In the genomic region with DNA sequence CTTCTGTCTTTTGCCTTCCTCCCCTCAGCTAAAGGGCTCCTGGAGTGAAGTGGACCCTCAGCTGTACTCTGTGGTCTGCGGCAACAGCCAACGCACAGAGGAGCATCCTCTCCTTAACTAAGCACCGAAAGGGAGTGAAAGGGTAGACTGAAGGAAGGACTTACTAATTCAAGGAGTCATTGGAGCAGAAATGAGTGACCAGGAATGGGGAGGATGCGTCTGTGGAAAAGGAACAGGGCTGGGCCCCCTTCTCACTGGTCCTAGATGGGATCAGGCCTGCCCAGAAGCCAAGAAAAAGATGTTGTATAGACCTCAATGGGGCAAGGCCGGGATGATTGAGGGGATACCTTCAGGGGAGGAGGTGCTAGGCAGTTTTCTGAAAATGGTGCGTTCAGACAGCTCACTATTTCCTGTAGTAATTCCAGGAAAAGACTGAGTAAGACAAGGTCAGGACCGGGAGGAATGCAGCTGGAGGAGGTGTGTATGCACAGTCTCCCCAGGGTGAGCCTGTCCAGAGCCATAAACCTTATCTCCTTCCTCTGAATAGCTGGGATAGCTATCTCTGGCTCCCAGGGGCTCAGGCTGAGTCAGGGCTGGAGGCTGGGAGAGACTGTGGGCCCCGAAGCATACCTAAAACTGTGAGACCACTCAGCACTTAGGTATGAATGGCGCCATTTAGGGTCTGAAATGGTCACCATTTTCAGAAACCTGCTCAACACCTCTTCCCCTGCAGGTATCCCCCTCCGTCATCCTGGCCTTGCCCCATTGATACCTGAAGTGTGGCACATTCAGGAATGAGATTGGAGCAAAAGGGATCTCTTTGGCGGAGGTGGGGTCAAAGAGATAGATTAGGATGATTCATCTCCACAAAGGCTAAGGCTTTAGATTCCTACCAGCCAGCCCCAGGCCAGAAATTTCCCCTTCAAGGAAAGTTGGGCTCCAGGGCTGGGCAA, we compare ENCODE assay signal across 9 cellular contexts. TPM values are rescaled to one million over a fixed set of nuclear protein-coding genes. Genes with fewer than 3 reads are reported as not detected.
A peak's percentile ranks its signal among the peaks of the same experiment; 100 is the strongest.
DNase-seq lines count a peak whose midpoint lies in the region; ATAC-seq and TF ChIP-seq lines count a peak whose summit lies in the region.
"Had no signal": no experiment of that assay in that cellular context is flagged by ENCODE, and none has a peak within 500 bp of the region (broad histone marks: within the 10 kb centered on the region; RNA-seq: fewer than 3 reads in every experiment).

No MANE protein-coding gene starts in this region.

- no peak for TF ChIP-seq CTCF in AG04449 (IDR thresholded peaks at IDR 0.05; ENCODE audit: insufficient read depth, low read length, missing control alignments)
- no peak for TF ChIP-seq CTCF in brain microvascular endothelial cell (IDR thresholded peaks at IDR 0.05; ENCODE audit: low read depth, low read length, missing control alignments)
- no peak for TF ChIP-seq CTCF in liver (IDR thresholded peaks at IDR 0.05; ENCODE audit: low read depth, low read length, missing input control)

- peak overlapping the region; percentile 85 for H3K27ac ChIP-seq in brain microvascular endothelial cell
- H3K27ac ChIP-seq in liver (ENCODE audit: low read depth in 1 of 2, low read length in 2 of 2): peak overlapping the region; percentile 89 to 93

- H3K27me3 ChIP-seq in brain microvascular endothelial cell (replicated peaks) (no peaks in the 10 kb centered on the region), liver (ENCODE audit: control insufficient read depth in 4 of 4, insufficient read depth in 4 of 4, low read length in 3 of 4) (no peaks in the 10 kb centered on the region)

- POLR2A ChIA-PET in AG04449 (lab: Yijun Ruan, JAX): interaction anchor here (1.1 to 1.5 kb wide), 4 partner anchors 13 to 778 kb away, joined by 3 to 8 read pairs (median 4); no protein-coding TSS in a partner anchor

- CTCF ChIA-PET in AG04449 (lab: Yijun Ruan, JAX): interaction anchor here (0.6 to 7.4 kb wide), 9 partner anchors 9 to 56 kb away, joined by 3 to 71 read pairs (median 4); no protein-coding TSS in a partner anchor

- no peak overlapping the region for H3K9ac ChIP-seq in liver (ENCODE audit: low read depth in 1 of 2, low read length in 2 of 2)

- WGBS in liver: 80% methylated on average over 11 of the region's 11 CpGs

- no peak for ATAC-seq in GM18511 (IDR thresholded peaks at IDR 0.05; ENCODE audit: unreplicated experiment)
- ATAC-seq: activated CD8-positive, alpha-beta memory T cell treated with anti-CD3 and anti-CD28 coated beads, Interleukin-2, amount 10 ng/mL, durations not matched to agents 7 days and 5 days had no signal

- in situ Hi-C loops in brain microvascular endothelial cell (cut with HindIII; ENCODE audit: low pct_ligation_motif_present, low sequenced_read_pairs): no loop called here

- H3K4me3 ChIP-seq in AG04449 (ENCODE audit: low read depth, low read length) (no peak overlapping the region), brain microvascular endothelial cell (ENCODE audit: low read depth, low read length) (no peak overlapping the region), liver (ENCODE audit: low read depth in 1 of 3, low read length in 3 of 3) (no peak overlapping the region)

- no peaks in the 10 kb centered on the region for H3K9me3 ChIP-seq in liver (ENCODE audit: control insufficient read depth in 4 of 4, low read length in 3 of 4)

- DNase-seq in AG04449 (ENCODE audit: low read depth, low spot score): peak; percentile 86
- DNase-seq in HT-29 (ENCODE audit: low spot score): peak; percentile 79
- DNase-seq in brain microvascular endothelial cell: peak; percentile 90
- no peak for DNase-seq in activated CD4-positive, alpha-beta T cell treated with anti-CD3 and anti-CD28 coated beads, Interleukin-2, amount 50 U/mL, for 48 hours
- no peak for DNase-seq in CD1c-positive myeloid dendritic cell (ENCODE audit: extremely low spot score)
- no peak for DNase-seq in UCSD-AML1 (lab: John Stamatoyannopoulos, UW; ENCODE audit: unreplicated experiment)
- DNase-seq: activated CD8-positive, alpha-beta memory T cell treated with anti-CD3 and anti-CD28 coated beads, Interleukin-2, amount 10 ng/mL, durations not matched to agents 7 days and 5 days had no signal

- TF ChIP-seq RAD21 in liver (IDR thresholded peaks at IDR 0.05): no peak

- H3K36me3 ChIP-seq in brain microvascular endothelial cell (replicated peaks): no peaks in the 10 kb centered on the region
- no peaks in the 10 kb centered on the region for H3K36me3 ChIP-seq in liver (ENCODE audit: control insufficient read depth in 4 of 4, insufficient read depth in 3 of 4, low read depth in 1 of 4, low read length in 3 of 4)

- peaks cover 12 to 34% (median 24%) of the 10 kb centered on the region in 4 donors for H3K4me1 ChIP-seq in liver (ENCODE audit: control insufficient read depth in 4 of 4, insufficient read depth in 4 of 4, low read length in 3 of 4)

TF ChIP-seq in liver, 16 proteins besides CTCF, POLR2A, EP300 and RAD21:
- TF ChIP-seq, protein P1, sequence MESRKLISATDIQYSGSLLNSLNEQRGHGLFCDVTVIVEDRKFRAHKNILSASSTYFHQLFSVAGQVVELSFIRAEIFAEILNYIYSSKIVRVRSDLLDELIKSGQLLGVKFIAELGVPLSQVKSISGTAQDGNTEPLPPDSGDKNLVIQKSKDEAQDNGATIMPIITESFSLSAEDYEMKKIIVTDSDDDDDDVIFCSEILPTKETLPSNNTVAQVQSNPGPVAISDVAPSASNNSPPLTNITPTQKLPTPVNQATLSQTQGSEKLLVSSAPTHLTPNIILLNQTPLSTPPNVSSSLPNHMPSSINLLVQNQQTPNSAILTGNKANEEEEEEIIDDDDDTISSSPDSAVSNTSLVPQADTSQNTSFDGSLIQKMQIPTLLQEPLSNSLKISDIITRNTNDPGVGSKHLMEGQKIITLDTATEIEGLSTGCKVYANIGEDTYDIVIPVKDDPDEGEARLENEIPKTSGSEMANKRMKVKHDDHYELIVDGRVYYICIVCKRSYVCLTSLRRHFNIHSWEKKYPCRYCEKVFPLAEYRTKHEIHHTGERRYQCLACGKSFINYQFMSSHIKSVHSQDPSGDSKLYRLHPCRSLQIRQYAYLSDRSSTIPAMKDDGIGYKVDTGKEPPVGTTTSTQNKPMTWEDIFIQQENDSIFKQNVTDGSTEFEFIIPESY (IDR thresholded peaks at IDR 0.05): no peak
- TF ChIP-seq JUND (IDR thresholded peaks at IDR 0.05) (no peak), TAF1 (conservative IDR thresholded peaks at IDR 0.05) (no peak), HNF4A (conservative IDR thresholded peaks at IDR 0.05) (no peak), FOXA2 (IDR thresholded peaks at IDR 0.05) (no peak), YY1 (IDR thresholded peaks at IDR 0.05) (no peak), RXRA (IDR thresholded peaks at IDR 0.05) (no peak)
- TF ChIP-seq, protein P2, sequence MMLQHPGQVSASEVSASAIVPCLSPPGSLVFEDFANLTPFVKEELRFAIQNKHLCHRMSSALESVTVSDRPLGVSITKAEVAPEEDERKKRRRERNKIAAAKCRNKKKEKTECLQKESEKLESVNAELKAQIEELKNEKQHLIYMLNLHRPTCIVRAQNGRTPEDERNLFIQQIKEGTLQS (IDR thresholded peaks at IDR 0.05): no peak

RNA-seq across cellular contexts. Expression of a gene that starts 20.2 kb away (rescaled TPM):
- 5,686 and 5,723 TPM in 2 replicates for total RNA-seq in HT-29 (2014; rRNA removed; shearing (Covaris generic))
- 100 to 1,000 TPM; 128 to 171 TPM for total RNA-seq in liver
- 100 to 1,000 TPM; 225 to 383 TPM for polyA plus RNA-seq in liver

RNA-seq across cellular contexts. Expression of a gene that starts 23.9 kb away (rescaled TPM):
- 9,796 and 10,041 TPM in 2 replicates for total RNA-seq in HT-29 (2014; rRNA removed; shearing (Covaris generic))
- total RNA-seq in liver: 100 to 1,000 TPM in 1 of 2 donors, 10 to 100 TPM in 1; 90.3 to 278 TPM
- 100 to 1,000 TPM; 239 to 358 TPM for polyA plus RNA-seq in liver

Comparison
In these comparisons a context has a peak if more than half of its experiments do, and no peak if none do; other contexts are left out.
1. DNase-seq: peak in AG04449 (single experiment), HT-29 (single experiment) and brain microvascular endothelial cell (single experiment); none in activated CD4-positive, alpha-beta T cell treated with anti-CD3 and anti-CD28 coated beads, Interleukin-2, amount 50 U/mL, for 48 hours (0 of 2), CD1c-positive myeloid dendritic cell (single experiment) and UCSD-AML1 (single experiment).
2. RNA of a gene that starts 20.2 kb away (total RNA-seq): 5,686 to 5,723 TPM in HT-29; 128 to 171 TPM in liver; every median in the first group is over 10 times any median in the second.
3. RNA of a gene that starts 23.9 kb away (total RNA-seq): 9,796 to 10,041 TPM in HT-29; 90.3 to 278 TPM in liver; every median in the first group is over 10 times any median in the second.